In the genomic region with DNA sequence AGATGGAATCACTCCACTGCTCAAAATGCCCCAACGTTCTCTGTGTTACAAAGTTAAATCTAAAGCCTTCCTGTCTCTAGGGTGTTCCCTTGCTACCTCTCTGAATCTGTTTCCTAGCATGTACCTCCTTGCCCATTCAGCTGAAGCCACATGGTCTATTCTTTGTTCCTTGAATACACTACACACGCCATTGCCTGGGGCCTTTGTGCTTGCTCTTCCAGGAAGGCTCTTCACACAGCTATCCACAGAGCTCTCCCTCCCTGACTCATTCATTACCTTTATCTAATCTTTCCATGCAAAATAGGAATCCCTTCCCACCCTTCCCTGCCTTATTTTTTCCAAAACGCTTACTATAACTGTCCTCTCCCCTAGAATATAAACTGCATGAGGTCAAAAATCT, we compare ENCODE assay signal across 16 cellular contexts.
DNase-seq lines count a peak whose midpoint lies in the region; ATAC-seq, FAIRE-seq and TF ChIP-seq lines count a peak whose summit lies in the region.
"Had no signal": no experiment of that assay in that cellular context is flagged by ENCODE, and none has a peak within 500 bp of the region (broad histone marks: within the 10 kb centered on the region; RNA-seq: fewer than 3 reads in every experiment).

No MANE protein-coding gene starts in this region.

- no peak overlapping the region for H3K9ac ChIP-seq in NT2/D1 (ENCODE audit: insufficient read length, low read depth)

- H3K9me3 ChIP-seq in NT2/D1 (ENCODE audit: insufficient read depth, low read length) (no peaks in the 10 kb centered on the region), neuron (ENCODE audit: low read length) (no peaks in the 10 kb centered on the region)
- H3K9me3 ChIP-seq: BE2C had no signal

- TF ChIP-seq CTCF in bronchial epithelial cell (IDR thresholded peaks at IDR 0.05; ENCODE audit: insufficient read depth, low read length, severe bottlenecking) = no peak

- no peak for FAIRE-seq in bronchial epithelial cell (lab: Jason Lieb, UNC)
- FAIRE-seq: endometrium, G401.6, GM19239 had no signal

- in situ Hi-C loops in G401 (cut with HindIII; ENCODE audit: low sequenced_read_pairs) = no loop called here

- DNase-seq in EL = peak; percentile 44
- DNase-seq in NT2/D1 (ENCODE audit: low read depth, low spot score) = peak; percentile 15
- DNase-seq in bronchial epithelial cell (ENCODE audit: low read depth) = peak; percentile 70
- no peak for DNase-seq in G401 (ENCODE audit: low spot score)
- no peak for DNase-seq in NCI-H446 treated with DMSO at 0.1 percent for 48 hours (lab: John Stamatoyannopoulos, UW)
- DNase-seq in RKO (ENCODE audit: low spot score) = no peak
- DNase-seq: BE2C; head of caudate nucleus; NCI-H2081 treated with DMSO at 0.1 percent for 48 hours; stimulated activated CD4-positive, alpha-beta T cell treated with anti-CD3 and anti-CD28 coated beads, Interleukin-15, amount 100 ng/mL, for 24 hours had no signal

- H3K4me1 ChIP-seq in NT2/D1 (ENCODE audit: insufficient read depth, insufficient read length) = peaks cover 3% of the 10 kb centered on the region
- peaks cover 20% of the 10 kb centered on the region for H3K4me1 ChIP-seq in neuron (ENCODE audit: insufficient read depth, low read length)
- H3K4me1 ChIP-seq: BE2C had no signal

- no peak for ATAC-seq in HG03045 (IDR thresholded peaks at IDR 0.05; ENCODE audit: unreplicated experiment)

- peak overlapping the region; percentile 2 for H2AFZ ChIP-seq in neuron (ENCODE audit: low read depth, low read length)

- H3K4me3 ChIP-seq in NT2/D1 (ENCODE audit: insufficient read length, low read depth) (no peak overlapping the region), bronchial epithelial cell (ENCODE audit: low read depth, low read length) (no peak overlapping the region), neuron (ENCODE audit: low read length) (no peak overlapping the region)
- H3K4me3 ChIP-seq: SK-N-MC had no signal

- H3K36me3 ChIP-seq in NT2/D1 (ENCODE audit: insufficient read depth, insufficient read length, low read length) = no peaks in the 10 kb centered on the region
- H3K36me3 ChIP-seq in bronchial epithelial cell (ENCODE audit: control insufficient read depth, insufficient read depth, low read length) = no peaks in the 10 kb centered on the region
- H3K36me3 ChIP-seq in neuron (ENCODE audit: insufficient read depth, low read length) = no peaks in the 10 kb centered on the region
- H3K36me3 ChIP-seq: BE2C had no signal

- H3K27me3 ChIP-seq in NT2/D1 (ENCODE audit: insufficient read depth, insufficient read length) (no peaks in the 10 kb centered on the region), bronchial epithelial cell (ENCODE audit: control insufficient read depth, insufficient read depth, low read length) (no peaks in the 10 kb centered on the region), neuron (ENCODE audit: insufficient read depth, low read length) (no peaks in the 10 kb centered on the region)

Comparison
In these comparisons a context has a peak if more than half of its experiments do, and no peak if none do; other contexts are left out.
1. DNase-seq: peak in EL (single experiment), NT2/D1 (single experiment) and bronchial epithelial cell (single experiment); none in G401 (single experiment), NCI-H446 treated with DMSO at 0.1 percent for 48 hours (single experiment) and RKO (single experiment).